12 cellular contexts compared by ENCODE assay signal in genomic region chr3:150251654-150252053, GRCh38.
A peak's percentile ranks its signal among the peaks of the same experiment; 100 is the strongest.
DNase-seq lines count a peak whose midpoint lies in the region; ATAC-seq and TF ChIP-seq lines count a peak whose summit lies in the region.
"Had no signal": no experiment of that assay in that cellular context is flagged by ENCODE, and none has a peak within 500 bp of the region (broad histone marks: within the 10 kb centered on the region; RNA-seq: fewer than 3 reads in every experiment).

No MANE protein-coding gene starts in this region.

- H3K4me3 Mint-ChIP-seq in activated CD8-positive, alpha-beta T cell treated with anti-CD3 and anti-CD28 coated beads, Interleukin-2, amount 10 ng/mL, durations not matched to agents 7 days and 5 days = no peak overlapping the region

- no peak for ATAC-seq in gastroesophageal sphincter
- ATAC-seq in gastrocnemius medialis = no peak
- no peak for ATAC-seq in GM21786 (IDR thresholded peaks at IDR 0.05; ENCODE audit: unreplicated experiment)
- ATAC-seq in activated CD8-positive, alpha-beta T cell treated with anti-CD3 and anti-CD28 coated beads, Interleukin-2, amount 10 ng/mL, durations not matched to agents 7 days and 5 days = no peak
- ATAC-seq: HCT116 had no signal

- POLR2A ChIA-PET in activated CD8-positive, alpha-beta T cell treated with anti-CD3 and anti-CD28 coated beads, Interleukin-2, amount 10 ng/mL, durations not matched to agents 7 days and 5 days (lab: Charles Lee) = no interaction called here

- H3K9me3 ChIP-seq in ascending aorta (no peaks in the 10 kb centered on the region), gastroesophageal sphincter (no peaks in the 10 kb centered on the region), gastrocnemius medialis (no peaks in the 10 kb centered on the region)
- H3K9me3 ChIP-seq: BE2C had no signal

- no peak overlapping the region for H3K27ac Mint-ChIP-seq in activated CD8-positive, alpha-beta T cell treated with anti-CD3 and anti-CD28 coated beads, Interleukin-2, amount 10 ng/mL, durations not matched to agents 7 days and 5 days

- WGBS in gastroesophageal sphincter (ENCODE audit: low coverage in 1 of 2), 2 donors = 0 to 11% methylated on average over 2 of the region's 2 CpGs

- H3K4me3 ChIP-seq in ascending aorta (no peak overlapping the region), gastroesophageal sphincter (no peak overlapping the region), gastrocnemius medialis (no peak overlapping the region)

- H3K4me1 Mint-ChIP-seq in activated CD8-positive, alpha-beta T cell treated with anti-CD3 and anti-CD28 coated beads, Interleukin-2, amount 10 ng/mL, durations not matched to agents 7 days and 5 days (ENCODE audit: low read depth) = no peaks in the 10 kb centered on the region

- in situ Hi-C loops in gastrocnemius medialis (cut with MboI; ENCODE audit: low sequenced_read_pairs in 4 of 4) = no loop called here

- TF ChIP-seq EP300 in gastroesophageal sphincter (IDR thresholded peaks at IDR 0.05) = no peak

- H3K36me3 ChIP-seq in ascending aorta = no peaks in the 10 kb centered on the region
- no peaks in the 10 kb centered on the region for H3K36me3 ChIP-seq in gastroesophageal sphincter
- no peaks in the 10 kb centered on the region for H3K36me3 ChIP-seq in gastrocnemius medialis
- H3K36me3 ChIP-seq: BE2C had no signal

- H3K27me3 Mint-ChIP-seq in activated CD8-positive, alpha-beta T cell treated with anti-CD3 and anti-CD28 coated beads, Interleukin-2, amount 10 ng/mL, durations not matched to agents 7 days and 5 days (ENCODE audit: low read depth) = peaks cover 5% of the 10 kb centered on the region

- peaks cover 16 to 42% of the 10 kb centered on the region in 2 donors for H3K4me1 ChIP-seq in ascending aorta
- peaks cover 33 to 78% (median 33%) of the 10 kb centered on the region in 3 donors for H3K4me1 ChIP-seq in gastroesophageal sphincter
- H3K4me1 ChIP-seq in gastrocnemius medialis = peaks cover 21 to 52% of the 10 kb centered on the region in 2 donors

- intact Hi-C loops in ascending aorta (cut with DNase I) = loop anchor here (2.0 to 5.0 kb wide), 3 partner anchors 15 to 119 kb away; no protein-coding TSS in a partner anchor
- intact Hi-C loops in gastrocnemius medialis (cut with DNase I; ENCODE audit: low total_unique reads) = loop anchor here (5.0 kb wide), 2 partner anchors 96 to 156 kb away; partner anchors contain the start of gene TSC22D2

- no peaks in the 10 kb centered on the region for H3K36me3 Mint-ChIP-seq in activated CD8-positive, alpha-beta T cell treated with anti-CD3 and anti-CD28 coated beads, Interleukin-2, amount 10 ng/mL, durations not matched to agents 7 days and 5 days (ENCODE audit: low read depth)

- DNase-seq in H4 (ENCODE audit: low spot score) = peak; percentile 72
- DNase-seq in ascending aorta (ENCODE audit: low spot score in 2 of 2) = no peak
- DNase-seq in gastrocnemius medialis = no peak
- DNase-seq in activated CD4-positive, alpha-beta T cell treated with anti-CD3 and anti-CD28 coated beads, Interleukin-2, amount 50 U/mL, for 48 hours = no peak
- DNase-seq in mucosa of gallbladder (ENCODE audit: low spot score) = no peak
- DNase-seq in activated CD8-positive, alpha-beta T cell treated with anti-CD3 and anti-CD28 coated beads, Interleukin-2, amount 10 ng/mL, durations not matched to agents 7 days and 5 days = no peak
- DNase-seq: activated naive CD4-positive, alpha-beta T cell treated with Interleukin-2 at 50 U/mL for 16 hours; occipital lobe had no signal

- H3K27me3 ChIP-seq in ascending aorta = no peaks in the 10 kb centered on the region
- H3K27me3 ChIP-seq in gastroesophageal sphincter = no peaks in the 10 kb centered on the region
- no peaks in the 10 kb centered on the region for H3K27me3 ChIP-seq in gastrocnemius medialis
- H3K27me3 ChIP-seq: BE2C had no signal

- CTCF ChIA-PET in activated CD8-positive, alpha-beta T cell treated with anti-CD3 and anti-CD28 coated beads, Interleukin-2, amount 10 ng/mL, durations not matched to agents 7 days and 5 days (lab: Charles Lee) = no interaction called here

- TF ChIP-seq POLR2A in gastroesophageal sphincter (IDR thresholded peaks at IDR 0.05) (no peak), gastrocnemius medialis (IDR thresholded peaks at IDR 0.05) (no peak)

- H3K9me3 Mint-ChIP-seq in activated CD8-positive, alpha-beta T cell treated with anti-CD3 and anti-CD28 coated beads, Interleukin-2, amount 10 ng/mL, durations not matched to agents 7 days and 5 days (ENCODE audit: insufficient read depth) = no peaks in the 10 kb centered on the region

- TF ChIP-seq CTCF in ascending aorta (IDR thresholded peaks at IDR 0.05) (no peak), gastroesophageal sphincter (IDR thresholded peaks at IDR 0.05) (no peak), gastrocnemius medialis (IDR thresholded peaks at IDR 0.05 in 4 of 5, conservative IDR thresholded peaks at IDR 0.05 in 1 of 5) (no peak)

- H3K27ac ChIP-seq in ascending aorta (peak overlapping the region; percentile 79 to 92), gastroesophageal sphincter (peak overlapping the region; percentile 65 to 83 (median 80)), gastrocnemius medialis (peak overlapping the region in 3 of 4 donors; percentile 24 to 39 (median 30))

Comparison
In these comparisons a context has a peak if more than half of its experiments do, and no peak if none do; other contexts are left out.
1. H3K27ac ChIP-seq: peak in every context shown above with its lines; median percentile 86 in ascending aorta; 80 in gastroesophageal sphincter; 30 in gastrocnemius medialis.